ENCODE assay signal across 23 cellular contexts in the genomic region with DNA sequence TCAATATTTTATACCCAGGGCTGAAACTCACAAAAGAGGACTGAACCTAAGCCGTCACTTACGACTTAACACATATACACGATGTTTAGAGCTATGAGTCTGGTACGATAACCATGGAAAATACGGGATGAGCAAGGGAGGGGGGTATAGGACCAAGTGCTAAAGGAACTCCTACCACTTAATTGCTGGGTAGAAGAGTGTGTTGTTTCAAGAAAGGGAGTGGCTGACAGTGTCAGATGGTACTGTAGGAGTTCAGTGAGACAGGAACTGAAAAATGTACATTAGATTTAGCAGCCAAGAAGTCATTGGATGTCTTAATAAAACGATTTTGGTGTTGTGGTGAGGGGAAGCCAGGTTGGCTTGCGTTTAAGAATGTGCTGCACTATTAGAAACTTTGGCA.
"Had no signal": no experiment of that assay in that cellular context is flagged by ENCODE, and none has a peak within 500 bp of the region (broad histone marks: within the 10 kb centered on the region; RNA-seq: fewer than 3 reads in every experiment).

No MANE protein-coding gene starts in this region.

- H3K9me3 Mint-ChIP-seq: activated naive CD4-positive, alpha-beta T cell treated with anti-CD3 and anti-CD28 coated beads, Interleukin-2, amount 50 U/mL, for 24 hours; T-helper 1 cell treated with Interleukin-12 subunit alpha and Interleukin-12 subunit beta and Interleukin-4 antibody, amounts not matched to agents 30 μg/mL and 1 μg/mL, for 36 hours had no signal

- H3K4me3 Mint-ChIP-seq: activated CD8-positive, alpha-beta T cell treated with anti-CD3 and anti-CD28 coated beads, Interleukin-2, amount 10 ng/mL, durations not matched to agents 7 days and 5 days; activated naive CD4-positive, alpha-beta T cell treated with anti-CD3 and anti-CD28 coated beads, Interleukin-2, amount 50 U/mL, for 24 hours; T-helper 1 cell treated with Interleukin-12 subunit alpha and Interleukin-12 subunit beta and Interleukin-4 antibody, amounts not matched to agents 30 μg/mL and 1 μg/mL, for 36 hours had no signal

- H3K27ac Mint-ChIP-seq: activated CD8-positive, alpha-beta T cell treated with anti-CD3 and anti-CD28 coated beads, Interleukin-2, amount 10 ng/mL, durations not matched to agents 7 days and 5 days; activated naive CD4-positive, alpha-beta T cell treated with anti-CD3 and anti-CD28 coated beads, Interleukin-2, amount 50 U/mL, for 24 hours; T-helper 1 cell treated with Interleukin-12 subunit alpha and Interleukin-12 subunit beta and Interleukin-4 antibody, amounts not matched to agents 30 μg/mL and 1 μg/mL, for 36 hours had no signal

- DNase-seq: activated CD4-positive, alpha-beta T cell treated with anti-CD3 and anti-CD28 coated beads for 4 hours; activated CD4-positive, alpha-beta T cell treated with anti-CD3 and anti-CD28 coated beads, Interleukin-2, amount 50 U/mL, for 4 hours; activated CD8-positive, alpha-beta memory T cell treated with anti-CD3 and anti-CD28 coated beads, Interleukin-2, amount 50 U/mL, for 48 hours; activated CD8-positive, alpha-beta T cell treated with anti-CD3 and anti-CD28 coated beads, Interleukin-2, amount 10 ng/mL, durations not matched to agents 7 days and 5 days; activated T-cell treated with anti-CD3 and anti-CD28 coated beads, Interleukin-2, amount 50 U/mL, for 1 hour; aorta; IMR-90; KBM-7; NCI-H1092 treated with DMSO at 0.1 percent for 48 hours; NCI-H1417 treated with DMSO at 0.1 percent for 48 hours; NCI-H1694; NCI-H2029; NCI-H2107; NCI-H2171 treated with DMSO at 0.1 percent for 48 hours; NCI-H226; NCI-H526; NCI-H82; NK-92 treated with Interleukin-12 subunit alpha and Interleukin-12 subunit beta, amount 100 ng/mL, for 24 hours; PC-3; SHP77 treated with DMSO at 0.1 percent for 48 hours had no signal

- ATAC-seq: activated CD4-positive, CD25-positive, alpha-beta regulatory T cell treated with anti-CD3 and anti-CD28 coated beads, Interleukin-2, amount 50 U/mL, for 24 hours; activated CD8-positive, alpha-beta T cell treated with anti-CD3 and anti-CD28 coated beads, Interleukin-2, amount 10 ng/mL, durations not matched to agents 7 days and 5 days; PC-3 had no signal

- H3K27me3 Mint-ChIP-seq: activated naive CD4-positive, alpha-beta T cell treated with anti-CD3 and anti-CD28 coated beads, Interleukin-2, amount 50 U/mL, for 24 hours had no signal
